21 cellular contexts compared by ENCODE assay signal in genomic region chr5:73104326-73104725, GRCh38.
DNase-seq lines count a peak whose midpoint lies in the region; ATAC-seq lines count a peak whose summit lies in the region.
"Had no signal": no experiment of that assay in that cellular context is flagged by ENCODE, and none has a peak within 500 bp of the region (broad histone marks: within the 10 kb centered on the region; RNA-seq: fewer than 3 reads in every experiment).

No MANE protein-coding gene starts in this region.

- H3K4me3 Mint-ChIP-seq in stimulated activated memory B cell treated with anti-CD40 and anti-IgM and Interleukin-4, amounts not matched to agents 10 μg/mL and 1 μg/mL and 100 μg/mL, for 72 hours, result no peak overlapping the region
- H3K4me3 Mint-ChIP-seq: CD8-positive, alpha-beta memory T cell; IgD-negative memory B cell had no signal

- H3K27me3 Mint-ChIP-seq in stimulated activated memory B cell treated with anti-CD40 and anti-IgM and Interleukin-4, amounts not matched to agents 10 μg/mL and 1 μg/mL and 100 μg/mL, for 72 hours, result no peaks in the 10 kb centered on the region

- H3K4me1 Mint-ChIP-seq in stimulated activated memory B cell treated with anti-CD40 and anti-IgM and Interleukin-4, amounts not matched to agents 10 μg/mL and 1 μg/mL and 100 μg/mL, for 72 hours, result peaks cover 8% of the 10 kb centered on the region
- H3K4me1 Mint-ChIP-seq: CD8-positive, alpha-beta memory T cell had no signal

- H3K27ac Mint-ChIP-seq in stimulated activated memory B cell treated with anti-CD40 and anti-IgM and Interleukin-4, amounts not matched to agents 10 μg/mL and 1 μg/mL and 100 μg/mL, for 72 hours, result no peak overlapping the region
- H3K27ac Mint-ChIP-seq: CD8-positive, alpha-beta memory T cell; IgD-negative memory B cell had no signal

- no peaks in the 10 kb centered on the region for H3K36me3 Mint-ChIP-seq in stimulated activated memory B cell treated with anti-CD40 and anti-IgM and Interleukin-4, amounts not matched to agents 10 μg/mL and 1 μg/mL and 100 μg/mL, for 72 hours
- H3K36me3 Mint-ChIP-seq: IgD-negative memory B cell had no signal

- no peak for ATAC-seq in GM21529 (IDR thresholded peaks at IDR 0.05; ENCODE audit: unreplicated experiment)
- no peak for ATAC-seq in stimulated activated memory B cell treated with anti-CD40 and anti-IgM and Interleukin-4, amounts not matched to agents 10 μg/mL and 1 μg/mL and 100 μg/mL, for 72 hours
- ATAC-seq: GM12878, HCT116 had no signal

- H3K9me3 Mint-ChIP-seq in stimulated activated memory B cell treated with anti-CD40 and anti-IgM and Interleukin-4, amounts not matched to agents 10 μg/mL and 1 μg/mL and 100 μg/mL, for 72 hours, result no peaks in the 10 kb centered on the region

- DNase-seq in NCI-H1105 treated with DMSO at 0.1 percent for 48 hours (lab: John Stamatoyannopoulos, UW) (peak; percentile 74), NCI-H146 treated with DMSO at 0.1 percent for 48 hours (lab: John Stamatoyannopoulos, UW; ENCODE audit: unreplicated experiment) (peak; percentile 91), NCI-H345 (lab: John Stamatoyannopoulos, UW) (peak; percentile 44), islet precursor cell (peak; percentile 67)
- no peak for DNase-seq in activated CD8-positive, alpha-beta memory T cell treated with anti-CD3 and anti-CD28 coated beads for 24 hours
- DNase-seq: C1 segment of cervical spinal cord; CD8-positive, alpha-beta memory T cell; DMS 273 treated with DMSO at 0.1 percent for 48 hours; GM23248; Karpas-422; MG63; NCI-H1048; NCI-H2107; NCI-H446 treated with DMSO at 0.1 percent for 48 hours; SIG-M5; T1000 had no signal
